Comparison of ENCODE assay signal across 14 cellular contexts in genomic region chr9:76414656-76415055, GRCh38. TPM values are rescaled to one million over a fixed set of nuclear protein-coding genes. Genes with fewer than 3 reads are reported as not detected.
DNase-seq lines count a peak whose midpoint lies in the region; ATAC-seq and TF ChIP-seq lines count a peak whose summit lies in the region.
"Had no signal": no experiment of that assay in that cellular context is flagged by ENCODE, and none has a peak within 500 bp of the region (broad histone marks: within the 10 kb centered on the region; RNA-seq: fewer than 3 reads in every experiment).

No MANE protein-coding gene starts in this region.

- CTCF ChIA-PET in CD4-positive, alpha-beta memory T cell (lab: Charles Lee; ENCODE audit: partially characterized antibody): no interaction called here

- no peaks in the 10 kb centered on the region for H3K4me1 ChIP-seq in testis
- peaks cover 14% of the 10 kb centered on the region for H3K4me1 ChIP-seq in CD4-positive, alpha-beta memory T cell (ENCODE audit: insufficient read depth, low read length)

- peaks cover 21% of the 10 kb centered on the region for H3K4me1 Mint-ChIP-seq in endothelial cell (ENCODE audit: unreplicated experiment)
- peaks cover 6 to 48% (median 22%) of the 10 kb centered on the region in 4 donors for H3K4me1 Mint-ChIP-seq in CD4-positive, alpha-beta memory T cell

- H3K4me3 ChIP-seq in testis: no peak overlapping the region
- no peak overlapping the region for H3K4me3 ChIP-seq in CD4-positive, alpha-beta memory T cell (ENCODE audit: low read length in 2 of 2)
- H3K4me3 ChIP-seq: BLaER1 treated with 17β-estradiol and CSF1 and Interleukin-3, amounts not matched to agents 10 nM and 100 nM; coronary artery had no signal

- 76 to 78% methylated on average over 4 of the region's 4 CpGs for WGBS in testis, 2 donors

- H3K36me3 ChIP-seq in testis (ENCODE audit: low read depth, missing control alignments): no peaks in the 10 kb centered on the region
- H3K36me3 ChIP-seq in CD4-positive, alpha-beta memory T cell (ENCODE audit: insufficient read depth, low read length): no peaks in the 10 kb centered on the region
- H3K36me3 ChIP-seq: BLaER1 treated with 17β-estradiol and CSF1 and Interleukin-3, amounts not matched to agents 10 nM and 100 nM had no signal

- intact Hi-C loops in testis (cut with DNase I; ENCODE audit: low total_unique reads): no loop called here
- intact Hi-C loops in CD4-positive, alpha-beta memory T cell (cut with micrococcal nuclease): loop anchor here (2.0 kb wide), 1 partner anchor 20 kb away; the partner anchor contains the start of gene RFK

- no peak for TF ChIP-seq POLR2A in testis (IDR thresholded peaks at IDR 0.05)

- H3K9me3 ChIP-seq in testis: no peaks in the 10 kb centered on the region
- H3K9me3 ChIP-seq in CD4-positive, alpha-beta memory T cell (ENCODE audit: control insufficient read depth in 1 of 2, low read length in 2 of 2): peaks cover 0 to 4% of the 10 kb centered on the region in 2 donors

- ATAC-seq in GM19455 (IDR thresholded peaks at IDR 0.05; ENCODE audit: unreplicated experiment): peak; percentile 60
- peak; percentile 89 for ATAC-seq in HG03159 (IDR thresholded peaks at IDR 0.05; ENCODE audit: unreplicated experiment)
- ATAC-seq: left lobe of liver had no signal

- H3K27me3 Mint-ChIP-seq in endothelial cell (ENCODE audit: unreplicated experiment): no peaks in the 10 kb centered on the region
- H3K27me3 Mint-ChIP-seq in CD4-positive, alpha-beta memory T cell: no peaks in the 10 kb centered on the region

- POLR2A ChIA-PET in CD4-positive, alpha-beta memory T cell (lab: Charles Lee; ENCODE audit: partially characterized antibody): interaction anchor here (0.7 kb wide), 1 partner anchor 237 kb away, joined by 3 read pairs; no protein-coding TSS in a partner anchor

- H3K9me3 Mint-ChIP-seq in endothelial cell (ENCODE audit: unreplicated experiment): no peaks in the 10 kb centered on the region
- H3K9me3 Mint-ChIP-seq in CD4-positive, alpha-beta memory T cell: peaks cover 0 to 19% (median 12%) of the 10 kb centered on the region in 8 donors

- no peak overlapping the region for H3K27ac ChIP-seq in testis
- H3K27ac ChIP-seq in CD4-positive, alpha-beta memory T cell (ENCODE audit: low read depth, low read length): no peak overlapping the region
- H3K27ac ChIP-seq: BLaER1 treated with 17β-estradiol and CSF1 and Interleukin-3, amounts not matched to agents 10 nM and 100 nM; coronary artery had no signal

- H3K4me3 Mint-ChIP-seq in endothelial cell (ENCODE audit: unreplicated experiment): no peak overlapping the region
- H3K4me3 Mint-ChIP-seq in CD4-positive, alpha-beta memory T cell: peak overlapping the region in 1 of 8 donors; percentile 48

- no peaks in the 10 kb centered on the region for H3K36me3 Mint-ChIP-seq in endothelial cell (ENCODE audit: low read depth, unreplicated experiment)
- H3K36me3 Mint-ChIP-seq in CD4-positive, alpha-beta memory T cell: peaks cover 8 to 9% of the 10 kb centered on the region in 2 donors

- no peak for TF ChIP-seq CTCF in endothelial cell (IDR thresholded peaks at IDR 0.05; ENCODE audit: unreplicated experiment)
- TF ChIP-seq CTCF in testis (IDR thresholded peaks at IDR 0.05): no peak

- DNase-seq in Daoy (ENCODE audit: low read depth) (peak; percentile 67), amniotic epithelial cell (ENCODE audit: low read depth) (peak; percentile 16), endothelial cell (ENCODE audit: low spot score) (no peak), SHP77 (lab: John Stamatoyannopoulos, UW) (no peak), testis (no peak)
- DNase-seq in CD4-positive, alpha-beta memory T cell: no peak
- DNase-seq: activated CD4-positive, alpha-beta T cell treated with anti-CD3 and anti-CD28 coated beads, Interleukin-2, amount 50 U/mL, for 48 hours; NCI-H82; stimulated activated CD4-positive, alpha-beta T cell treated with anti-CD3 and anti-CD28 coated beads, Interleukin-1b, Interleukin-23, amount 100 ng/mL, for 48 hours had no signal

- H3K27me3 ChIP-seq in testis: no peaks in the 10 kb centered on the region
- H3K27me3 ChIP-seq in CD4-positive, alpha-beta memory T cell (ENCODE audit: insufficient read depth, low read length): no peaks in the 10 kb centered on the region
- H3K27me3 ChIP-seq: BLaER1 treated with 17β-estradiol and CSF1 and Interleukin-3, amounts not matched to agents 10 nM and 100 nM had no signal

- no peak overlapping the region for H3K27ac Mint-ChIP-seq in endothelial cell (ENCODE audit: unreplicated experiment)
- peak overlapping the region in 2 of 7 donors; percentile 17 to 48 for H3K27ac Mint-ChIP-seq in CD4-positive, alpha-beta memory T cell

RNA-seq across cellular contexts. Expression of gene RFK, which starts 20.4 kb away (rescaled TPM):
- total RNA-seq in Daoy (2014; rRNA removed; shearing (Covaris generic)): 44.1 and 49.9 TPM in 2 replicates
- total RNA-seq in endothelial cell (ENCODE audit: unreplicated experiment) (10.1 TPM), testis (10 to 100 TPM; 39.3 to 41.8 TPM)
- 69.7 TPM for polyA plus RNA-seq in testis (ENCODE audit: insufficient read depth, low read depth, low replicate concordance)
- total RNA-seq in CD4-positive, alpha-beta memory T cell: 10 to 100 TPM; 13.5 to 16.8 TPM
- polyA plus RNA-seq in CD4-positive, alpha-beta memory T cell: 10 to 100 TPM; 28.4 to 42.9 TPM

RNA-seq across cellular contexts. Expression of gene GCNT1, which starts 44.3 kb away (rescaled TPM):
- total RNA-seq in Daoy (2014; rRNA removed; shearing (Covaris generic)): 5.5 and 6.4 TPM in 2 replicates
- total RNA-seq in endothelial cell (ENCODE audit: unreplicated experiment) (33.7 TPM), testis (1 to 10 TPM; 2.1 to 7.5 TPM)
- polyA plus RNA-seq in testis (ENCODE audit: insufficient read depth, low read depth, low replicate concordance): 6.0 TPM
- total RNA-seq in CD4-positive, alpha-beta memory T cell: 1 to 10 TPM; 3.4 to 5.8 TPM
- polyA plus RNA-seq in CD4-positive, alpha-beta memory T cell: 1 to 10 TPM; 9.2 to 9.3 TPM

Comparison
In these comparisons a context has a peak if more than half of its experiments do, and no peak if none do; other contexts are left out.
1. DNase-seq: peak in Daoy (single experiment) and amniotic epithelial cell (single experiment); none in endothelial cell (single experiment), SHP77 (0 of 2), testis (single experiment) and CD4-positive, alpha-beta memory T cell (0 of 5).